In genomic region chr10:86538547-86538946, GRCh38 we compare ENCODE assay signal across 18 cellular contexts. TPM values are rescaled to one million over a fixed set of nuclear protein-coding genes. Genes with fewer than 3 reads are reported as not detected.
DNase-seq lines count a peak whose midpoint lies in the region; ATAC-seq lines count a peak whose summit lies in the region.
"Had no signal": no experiment of that assay in that cellular context is flagged by ENCODE, and none has a peak within 500 bp of the region (broad histone marks: within the 10 kb centered on the region; RNA-seq: fewer than 3 reads in every experiment).

No MANE protein-coding gene starts in this region.

- no peak overlapping the region for H3K27ac ChIP-seq in GM23248
- H3K27ac ChIP-seq: esophagus squamous epithelium, hepatocyte, sigmoid colon, tibial artery had no signal

- no peaks in the 10 kb centered on the region for H4K20me1 ChIP-seq in GM23248 (ENCODE audit: insufficient read depth)

- WGBS in GM23248 (ENCODE audit: low coverage in 1 of 2, low lambda C conversion rate in 2 of 2, missing lambda C conversion rate in 2 of 2), 2 experiments, result 50% methylated on average over 7 of the region's 7 CpGs

- H3K79me2 ChIP-seq in GM23248 (ENCODE audit: insufficient read depth), result no peaks in the 10 kb centered on the region
- H3K79me2 ChIP-seq: hepatocyte had no signal

- no peak overlapping the region for H3K9ac ChIP-seq in GM23248

- DNase-seq in CD1c-positive myeloid dendritic cell (ENCODE audit: extremely low spot score) (peak; percentile 41), GM23248 (peak; percentile 22), naive B cell (no peak), SIG-M5 (lab: John Stamatoyannopoulos, UW) (no peak), SIG-M5 treated with dmso at 0.1 percent for 504 hours (lab: John Stamatoyannopoulos, UW; ENCODE audit: unreplicated experiment) (no peak)
- no peak for DNase-seq in activated naive CD8-positive, alpha-beta T cell treated with anti-CD3 and anti-CD28 coated beads for 36 hours
- DNase-seq: DMS153; effector CD4-positive, alpha-beta T cell; esophagus squamous epithelium; Karpas-422; NCI-H1417 treated with DMSO at 0.1 percent for 48 hours; SHP77; sigmoid colon; stimulated activated CD4-positive, alpha-beta T cell treated with anti-CD3 and anti-CD28 coated beads, Interleukin-4, amount 100 ng/mL, for 4 hours had no signal

- H3K4me3 ChIP-seq in GM23248, result no peak overlapping the region
- H3K4me3 ChIP-seq: esophagus squamous epithelium, hepatocyte, sigmoid colon, tibial artery had no signal

- peak overlapping the region; percentile 70 for H3K27ac Mint-ChIP-seq in activated naive CD8-positive, alpha-beta T cell treated with anti-CD3 and anti-CD28 coated beads for 36 hours
- peak overlapping the region in 3 of 6 donors; percentile 30 to 83 (median 73) for H3K27ac Mint-ChIP-seq in naive B cell

- H3K4me1 Mint-ChIP-seq in activated naive CD8-positive, alpha-beta T cell treated with anti-CD3 and anti-CD28 coated beads for 36 hours, result peaks cover 26% of the 10 kb centered on the region
- peaks cover 15 to 26% (median 19%) of the 10 kb centered on the region in 3 donors for H3K4me1 Mint-ChIP-seq in naive B cell

- no peaks in the 10 kb centered on the region for H3K36me3 ChIP-seq in GM23248 (ENCODE audit: low read depth)
- H3K36me3 ChIP-seq: esophagus squamous epithelium, sigmoid colon, tibial artery had no signal

- in situ Hi-C loops in GM23248 (cut with MboI), result no loop called here

- H3K36me3 Mint-ChIP-seq in activated naive CD8-positive, alpha-beta T cell treated with anti-CD3 and anti-CD28 coated beads for 36 hours, result peaks cover 4% of the 10 kb centered on the region
- peaks cover 0 to 7% of the 10 kb centered on the region in 2 donors for H3K36me3 Mint-ChIP-seq in naive B cell

- no peaks in the 10 kb centered on the region for H3K27me3 Mint-ChIP-seq in activated naive CD8-positive, alpha-beta T cell treated with anti-CD3 and anti-CD28 coated beads for 36 hours
- H3K27me3 Mint-ChIP-seq in naive B cell, result peaks cover 13 to 58% (median 21%) of the 10 kb centered on the region in 3 donors

- no peak for ATAC-seq in naive B cell (ENCODE audit: low read depth in 2 of 2)
- no peak for ATAC-seq in GM19023 (IDR thresholded peaks at IDR 0.05; ENCODE audit: unreplicated experiment)
- no peak for ATAC-seq in GM21515 (IDR thresholded peaks at IDR 0.05; ENCODE audit: unreplicated experiment)

- no peaks in the 10 kb centered on the region for H3F3A ChIP-seq in GM23248 (ENCODE audit: insufficient read depth)

- no peak overlapping the region for H3K4me3 Mint-ChIP-seq in activated naive CD8-positive, alpha-beta T cell treated with anti-CD3 and anti-CD28 coated beads for 36 hours
- peak overlapping the region in 5 of 8 donors; percentile 5 to 89 (median 63) for H3K4me3 Mint-ChIP-seq in naive B cell

- no peak overlapping the region for H2AFZ ChIP-seq in GM23248
- H2AFZ ChIP-seq: hepatocyte had no signal

- no peaks in the 10 kb centered on the region for H3K27me3 ChIP-seq in GM23248 (replicated peaks; ENCODE audit: insufficient read depth)
- H3K27me3 ChIP-seq: esophagus squamous epithelium, hepatocyte, sigmoid colon, tibial artery had no signal

- no peaks in the 10 kb centered on the region for H3K9me2 ChIP-seq in GM23248 (ENCODE audit: insufficient read depth)

- no peaks in the 10 kb centered on the region for H3K9me3 ChIP-seq in GM23248 (ENCODE audit: low read depth)
- H3K9me3 ChIP-seq: esophagus squamous epithelium, sigmoid colon, tibial artery had no signal

- H3K9me3 Mint-ChIP-seq in activated naive CD8-positive, alpha-beta T cell treated with anti-CD3 and anti-CD28 coated beads for 36 hours, result peaks cover 4% of the 10 kb centered on the region
- peaks cover 0 to 4% (median 3%) of the 10 kb centered on the region in 7 donors for H3K9me3 Mint-ChIP-seq in naive B cell

- H3K4me2 ChIP-seq in GM23248 (ENCODE audit: unreplicated experiment), result no peak overlapping the region
- H3K4me2 ChIP-seq: hepatocyte had no signal

- H3K4me1 ChIP-seq in GM23248 (ENCODE audit: insufficient read depth), result no peaks in the 10 kb centered on the region

RNA-seq across cellular contexts. Expression of gene WAPL, which starts 17.0 kb away (rescaled TPM):
- 28.1 and 28.3 TPM in 2 replicates for total RNA-seq in GM23248 (2014; rRNA removed; shearing (Covaris generic))
- polyA plus RNA-seq in GM23248 (2016; fragmentation: Nextera tagmentation; extraction: Ambion mirVana), result 15.5 and 17.1 TPM in 2 replicates
- 10 to 100 TPM; 51.7 to 53.3 TPM for total RNA-seq in activated naive CD8-positive, alpha-beta T cell treated with anti-CD3 and anti-CD28 coated beads for 36 hours
- 10 to 100 TPM; 19.7 to 40.0 (median 32.7) TPM for polyA plus RNA-seq in naive B cell (ENCODE audit: low read depth in 6 of 6)

Comparison
In these comparisons a context has a peak if more than half of its experiments do, and no peak if none do; other contexts are left out.
1. DNase-seq: peak in CD1c-positive myeloid dendritic cell (single experiment) and GM23248 (single experiment); none in activated naive CD8-positive, alpha-beta T cell treated with anti-CD3 and anti-CD28 coated beads for 36 hours (single experiment), naive B cell (single experiment), SIG-M5 (single experiment) and SIG-M5 treated with dmso at 0.1 percent for 504 hours (single experiment).